1 cellular context compared by ENCODE assay signal in the genomic region with DNA sequence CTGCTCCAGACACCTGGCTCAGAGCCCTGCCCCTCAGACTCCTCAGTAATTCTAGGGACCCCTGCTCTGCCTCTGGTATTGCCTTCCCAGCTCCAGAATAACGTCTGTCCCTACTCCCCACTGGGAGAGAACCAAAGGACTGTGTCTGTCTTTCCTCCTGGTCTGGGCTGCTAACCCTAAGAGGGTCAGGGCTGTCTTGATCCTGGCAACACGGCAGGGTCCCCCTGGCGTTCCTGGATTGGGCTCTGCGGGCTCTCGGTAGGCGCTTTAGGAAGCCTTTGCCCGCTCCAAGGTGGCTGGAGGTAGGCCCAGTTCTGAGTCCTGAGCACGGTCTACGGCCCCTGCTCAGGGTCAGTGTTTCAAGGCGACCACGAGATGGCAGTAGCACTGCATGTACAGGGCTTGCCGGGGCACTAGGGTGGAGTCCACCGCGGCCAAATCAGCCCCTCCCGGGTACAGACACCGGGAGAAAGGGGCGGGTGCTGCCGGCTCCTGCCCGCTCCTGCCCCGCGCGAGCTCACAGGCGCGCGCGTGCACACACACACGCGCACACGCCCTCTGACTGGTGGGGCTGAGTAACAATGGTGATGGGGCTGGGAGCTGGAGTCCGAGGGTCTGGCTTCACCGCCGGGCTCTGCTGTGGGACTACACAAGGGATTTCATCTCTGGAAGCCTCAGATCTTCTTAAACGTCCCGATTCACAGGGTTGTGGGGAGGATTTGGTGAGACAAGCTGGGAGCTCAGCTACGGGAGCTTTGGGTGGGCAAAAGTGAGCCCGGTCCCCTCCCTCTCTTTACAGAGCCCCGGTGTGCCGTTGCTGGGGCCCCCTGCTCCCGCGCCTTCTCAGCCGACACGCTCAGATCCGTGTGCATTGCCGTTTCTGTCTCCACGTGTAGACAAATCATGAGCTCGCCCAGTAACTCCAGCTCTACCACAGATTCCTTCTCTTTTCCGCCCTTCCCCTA.
TF ChIP-seq lines count a peak whose summit lies in the region.

No MANE protein-coding gene starts in this region.

TF ChIP-seq in K562, 482 proteins besides CTCF, POLR2A, EP300 and RAD21 (continued from another document):
- TF ChIP-seq, protein P1, sequence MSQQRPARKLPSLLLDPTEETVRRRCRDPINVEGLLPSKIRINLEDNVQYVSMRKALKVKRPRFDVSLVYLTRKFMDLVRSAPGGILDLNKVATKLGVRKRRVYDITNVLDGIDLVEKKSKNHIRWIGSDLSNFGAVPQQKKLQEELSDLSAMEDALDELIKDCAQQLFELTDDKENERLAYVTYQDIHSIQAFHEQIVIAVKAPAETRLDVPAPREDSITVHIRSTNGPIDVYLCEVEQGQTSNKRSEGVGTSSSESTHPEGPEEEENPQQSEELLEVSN (IDR thresholded peaks at IDR 0.05; ENCODE audit: borderline replicate concordance in 1 of 2, extremely low read depth in 1 of 2, insufficient read depth in 1 of 2, insufficient read length in 1 of 2, low read depth in 1 of 2, low read length in 1 of 2, poor library complexity in 1 of 2, severe bottlenecking in 1 of 2): peak in 1 of 2 experiments; percentile 42
- TF ChIP-seq PHF21A (IDR thresholded peaks at IDR 0.05; ENCODE audit: borderline replicate concordance, low read depth) (peak; percentile 88), NR1H2 (CRISPR knock-in tag; IDR thresholded peaks at IDR 0.05) (peak; percentile 28; the same call in 1 of the 2 replicates), GATAD2B (IDR thresholded peaks at IDR 0.05; ENCODE audit: borderline replicate concordance) (0 out of 2 replicates have a peak, but pooled peaks have one; percentile 16), ZNF224 (CRISPR knock-in tag; IDR thresholded peaks at IDR 0.05) (no peak), SNRNP70 (optimal IDR thresholded peaks at IDR 0.05; ENCODE audit: low read depth, low read length) (no peak), KDM1A (IDR thresholded peaks at IDR 0.05) (peak; percentile 35 to 72; a peak in 3 of 4 replicates), L3MBTL2 (IDR thresholded peaks at IDR 0.05) (peak; percentile 25; the same call in 1 of the 2 replicates), ATF1 (CRISPR knock-in tag; IDR thresholded peaks at IDR 0.05) (no peak), ATF1 (tag; IDR thresholded peaks at IDR 0.05) (0 out of 2 replicates have a peak, but pooled peaks have one; percentile 19), TARDBP (IDR thresholded peaks at IDR 0.05) (peak; percentile 83; the same call in 1 of the 2 replicates), STAG1 (CRISPR knock-in tag; IDR thresholded peaks at IDR 0.05; ENCODE audit: borderline replicate concordance) (peak; percentile 86; the same call in 1 of the 2 replicates), HMG20B (CRISPR knock-in tag; IDR thresholded peaks at IDR 0.05) (peak; percentile 70; the same call in 1 of the 2 replicates), ZKSCAN1 (IDR thresholded peaks at IDR 0.05; ENCODE audit: low read depth, low read length) (0 out of 2 replicates have a peak, but pooled peaks have one; percentile 28), YY1 (IDR thresholded peaks at IDR 0.05; ENCODE audit: borderline replicate concordance in 1 of 3, control insufficient read depth in 1 of 3, extremely low read depth in 1 of 3, insufficient read depth in 3 of 3, insufficient read length in 1 of 3, insufficient replicate concordance in 2 of 3, low read depth in 1 of 3, low read length in 2 of 3) (peak in 1 of 3 experiments; percentile 39), ZNF384 (IDR thresholded peaks at IDR 0.05; ENCODE audit: low read depth, low read length) (no peak), CC2D1A (IDR thresholded peaks at IDR 0.05) (peak; percentile 38; the same call in 1 of the 2 replicates), HNRNPLL (IDR thresholded peaks at IDR 0.05; ENCODE audit: low read depth, low read length, poor library complexity, severe bottlenecking) (no peak), CTBP1 (IDR thresholded peaks at IDR 0.05; ENCODE audit: borderline replicate concordance) (peak; percentile 66; the same call in 1 of the 2 replicates), SMARCA5 (IDR thresholded peaks at IDR 0.05) (0 out of 2 replicates have a peak, but pooled peaks have one; percentile 1), ZNF12 (CRISPR knock-in tag; IDR thresholded peaks at IDR 0.05) (no peak), ESRRA (IDR thresholded peaks at IDR 0.05; ENCODE audit: borderline replicate concordance, low read depth) (0 out of 2 replicates have a peak, but pooled peaks have one; percentile 43), POLR2B (IDR thresholded peaks at IDR 0.05; ENCODE audit: low read depth, partially characterized antibody) (no peak), KDM5B (IDR thresholded peaks at IDR 0.05; ENCODE audit: insufficient replicate concordance, low read depth, low read length) (peak; percentile 38), ZBTB8A (IDR thresholded peaks at IDR 0.05; ENCODE audit: partially characterized antibody) (no peak), NRF1 (conservative IDR thresholded peaks at IDR 0.05 in 1 of 2, IDR thresholded peaks at IDR 0.05 in 1 of 2) (peak; percentile 76 to 82), RB1 (IDR thresholded peaks at IDR 0.05; ENCODE audit: low read depth) (peak; percentile 66; the same call in 1 of the 2 replicates), CCNT2 (IDR thresholded peaks at IDR 0.05; ENCODE audit: borderline replicate concordance, extremely low read depth, insufficient read length, low read depth, low read length) (peak; percentile 24), MYC (IDR thresholded peaks at IDR 0.05; ENCODE audit: low read depth, low read length) (peak; percentile 44; the same call in 1 of the 2 replicates), MYC (CRISPR knock-in tag; IDR thresholded peaks at IDR 0.05; ENCODE audit: borderline replicate concordance, low read depth) (no peak), SMC3 (conservative IDR thresholded peaks at IDR 0.05; ENCODE audit: insufficient read depth, low read depth, low read length) (peak; percentile 81), SAFB (IDR thresholded peaks at IDR 0.05; ENCODE audit: borderline replicate concordance, low read depth, low read length) (0 out of 2 replicates have a peak, but pooled peaks have one; percentile 28), JUND (IDR thresholded peaks at IDR 0.05; ENCODE audit: borderline replicate concordance, low read depth, low read length) (peak; percentile 28; the same call in 1 of the 2 replicates), JUND (tag; IDR thresholded peaks at IDR 0.05; ENCODE audit: borderline replicate concordance, low read depth, low read length) (no peak; the same call in 2 of the 3 replicates), RBFOX2 (IDR thresholded peaks at IDR 0.05; ENCODE audit: low read depth, low read length) (peak; percentile 48), PHF8 (IDR thresholded peaks at IDR 0.05; ENCODE audit: borderline replicate concordance, low read length) (peak; percentile 27; the same call in 1 of the 2 replicates), HDAC3 (IDR thresholded peaks at IDR 0.05; ENCODE audit: borderline replicate concordance, partially characterized antibody) (no peak), MTA3 (IDR thresholded peaks at IDR 0.05; ENCODE audit: borderline replicate concordance) (peak; percentile 64; the same call in 1 of the 2 replicates), MAZ (CRISPR knock-in tag; conservative IDR thresholded peaks at IDR 0.05 in 1 of 2, IDR thresholded peaks at IDR 0.05 in 1 of 2) (peak; percentile 72 to 89; a peak in 3 of 4 replicates), ATF7 (IDR thresholded peaks at IDR 0.05) (peak; percentile 39; the same call in 1 of the 2 replicates), BHLHE40 (IDR thresholded peaks at IDR 0.05; ENCODE audit: low read length) (peak; percentile 56; the same call in 1 of the 2 replicates), CXXC5 (CRISPR knock-in tag; IDR thresholded peaks at IDR 0.05) (peak; percentile 30; the same call in 1 of the 2 replicates)
- TF ChIP-seq, protein P2, sequence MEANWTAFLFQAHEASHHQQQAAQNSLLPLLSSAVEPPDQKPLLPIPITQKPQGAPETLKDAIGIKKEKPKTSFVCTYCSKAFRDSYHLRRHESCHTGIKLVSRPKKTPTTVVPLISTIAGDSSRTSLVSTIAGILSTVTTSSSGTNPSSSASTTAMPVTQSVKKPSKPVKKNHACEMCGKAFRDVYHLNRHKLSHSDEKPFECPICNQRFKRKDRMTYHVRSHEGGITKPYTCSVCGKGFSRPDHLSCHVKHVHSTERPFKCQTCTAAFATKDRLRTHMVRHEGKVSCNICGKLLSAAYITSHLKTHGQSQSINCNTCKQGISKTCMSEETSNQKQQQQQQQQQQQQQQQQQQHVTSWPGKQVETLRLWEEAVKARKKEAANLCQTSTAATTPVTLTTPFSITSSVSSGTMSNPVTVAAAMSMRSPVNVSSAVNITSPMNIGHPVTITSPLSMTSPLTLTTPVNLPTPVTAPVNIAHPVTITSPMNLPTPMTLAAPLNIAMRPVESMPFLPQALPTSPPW (CRISPR knock-in tag; IDR thresholded peaks at IDR 0.05): peak; percentile 94
- TF ChIP-seq, protein P3, sequence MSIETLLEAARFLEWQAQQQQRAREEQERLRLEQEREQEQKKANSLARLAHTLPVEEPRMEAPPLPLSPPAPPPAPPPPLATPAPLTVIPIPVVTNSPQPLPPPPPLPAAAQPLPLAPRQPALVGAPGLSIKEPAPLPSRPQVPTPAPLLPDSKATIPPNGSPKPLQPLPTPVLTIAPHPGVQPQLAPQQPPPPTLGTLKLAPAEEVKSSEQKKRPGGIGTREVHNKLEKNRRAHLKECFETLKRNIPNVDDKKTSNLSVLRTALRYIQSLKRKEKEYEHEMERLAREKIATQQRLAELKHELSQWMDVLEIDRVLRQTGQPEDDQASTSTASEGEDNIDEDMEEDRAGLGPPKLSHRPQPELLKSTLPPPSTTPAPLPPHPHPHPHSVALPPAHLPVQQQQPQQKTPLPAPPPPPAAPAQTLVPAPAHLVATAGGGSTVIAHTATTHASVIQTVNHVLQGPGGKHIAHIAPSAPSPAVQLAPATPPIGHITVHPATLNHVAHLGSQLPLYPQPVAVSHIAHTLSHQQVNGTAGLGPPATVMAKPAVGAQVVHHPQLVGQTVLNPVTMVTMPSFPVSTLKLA (conservative IDR thresholded peaks at IDR 0.05): peak in 1 of 2 experiments; percentile 49; a peak in 2 of 4 replicates
- TF ChIP-seq, protein P4, sequence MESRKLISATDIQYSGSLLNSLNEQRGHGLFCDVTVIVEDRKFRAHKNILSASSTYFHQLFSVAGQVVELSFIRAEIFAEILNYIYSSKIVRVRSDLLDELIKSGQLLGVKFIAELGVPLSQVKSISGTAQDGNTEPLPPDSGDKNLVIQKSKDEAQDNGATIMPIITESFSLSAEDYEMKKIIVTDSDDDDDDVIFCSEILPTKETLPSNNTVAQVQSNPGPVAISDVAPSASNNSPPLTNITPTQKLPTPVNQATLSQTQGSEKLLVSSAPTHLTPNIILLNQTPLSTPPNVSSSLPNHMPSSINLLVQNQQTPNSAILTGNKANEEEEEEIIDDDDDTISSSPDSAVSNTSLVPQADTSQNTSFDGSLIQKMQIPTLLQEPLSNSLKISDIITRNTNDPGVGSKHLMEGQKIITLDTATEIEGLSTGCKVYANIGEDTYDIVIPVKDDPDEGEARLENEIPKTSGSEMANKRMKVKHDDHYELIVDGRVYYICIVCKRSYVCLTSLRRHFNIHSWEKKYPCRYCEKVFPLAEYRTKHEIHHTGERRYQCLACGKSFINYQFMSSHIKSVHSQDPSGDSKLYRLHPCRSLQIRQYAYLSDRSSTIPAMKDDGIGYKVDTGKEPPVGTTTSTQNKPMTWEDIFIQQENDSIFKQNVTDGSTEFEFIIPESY (CRISPR knock-in tag; IDR thresholded peaks at IDR 0.05): 0 out of 2 replicates have a peak, but pooled peaks have one; percentile 17
- TF ChIP-seq, protein P5, sequence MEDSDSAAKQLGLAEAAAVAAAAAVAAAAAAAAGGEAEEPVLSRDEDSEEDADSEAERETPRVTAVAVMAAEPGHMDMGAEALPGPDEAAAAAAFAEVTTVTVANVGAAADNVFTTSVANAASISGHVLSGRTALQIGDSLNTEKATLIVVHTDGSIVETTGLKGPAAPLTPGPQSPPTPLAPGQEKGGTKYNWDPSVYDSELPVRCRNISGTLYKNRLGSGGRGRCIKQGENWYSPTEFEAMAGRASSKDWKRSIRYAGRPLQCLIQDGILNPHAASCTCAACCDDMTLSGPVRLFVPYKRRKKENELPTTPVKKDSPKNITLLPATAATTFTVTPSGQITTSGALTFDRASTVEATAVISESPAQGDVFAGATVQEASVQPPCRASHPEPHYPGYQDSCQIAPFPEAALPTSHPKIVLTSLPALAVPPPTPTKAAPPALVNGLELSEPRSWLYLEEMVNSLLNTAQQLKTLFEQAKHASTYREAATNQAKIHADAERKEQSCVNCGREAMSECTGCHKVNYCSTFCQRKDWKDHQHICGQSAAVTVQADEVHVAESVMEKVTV (CRISPR knock-in tag; IDR thresholded peaks at IDR 0.05): peak; percentile 66
- TF ChIP-seq, protein P6, sequence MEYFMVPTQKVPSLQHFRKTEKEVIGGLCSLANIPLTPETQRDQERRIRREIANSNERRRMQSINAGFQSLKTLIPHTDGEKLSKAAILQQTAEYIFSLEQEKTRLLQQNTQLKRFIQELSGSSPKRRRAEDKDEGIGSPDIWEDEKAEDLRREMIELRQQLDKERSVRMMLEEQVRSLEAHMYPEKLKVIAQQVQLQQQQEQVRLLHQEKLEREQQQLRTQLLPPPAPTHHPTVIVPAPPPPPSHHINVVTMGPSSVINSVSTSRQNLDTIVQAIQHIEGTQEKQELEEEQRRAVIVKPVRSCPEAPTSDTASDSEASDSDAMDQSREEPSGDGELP (CRISPR knock-in tag; IDR thresholded peaks at IDR 0.05; ENCODE audit: borderline replicate concordance): peak; percentile 45; the same call in 1 of the 2 replicates
- TF ChIP-seq, protein P7, sequence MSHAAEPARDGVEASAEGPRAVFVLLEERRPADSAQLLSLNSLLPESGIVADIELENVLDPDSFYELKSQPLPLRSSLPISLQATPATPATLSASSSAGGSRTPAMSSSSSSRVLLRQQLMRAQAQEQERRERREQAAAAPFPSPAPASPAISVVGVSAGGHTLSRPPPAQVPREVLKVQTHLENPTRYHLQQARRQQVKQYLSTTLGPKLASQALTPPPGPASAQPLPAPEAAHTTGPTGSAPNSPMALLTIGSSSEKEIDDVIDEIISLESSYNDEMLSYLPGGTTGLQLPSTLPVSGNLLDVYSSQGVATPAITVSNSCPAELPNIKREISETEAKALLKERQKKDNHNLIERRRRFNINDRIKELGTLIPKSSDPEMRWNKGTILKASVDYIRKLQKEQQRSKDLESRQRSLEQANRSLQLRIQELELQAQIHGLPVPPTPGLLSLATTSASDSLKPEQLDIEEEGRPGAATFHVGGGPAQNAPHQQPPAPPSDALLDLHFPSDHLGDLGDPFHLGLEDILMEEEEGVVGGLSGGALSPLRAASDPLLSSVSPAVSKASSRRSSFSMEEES (CRISPR knock-in tag; IDR thresholded peaks at IDR 0.05): no peak
